Comparison of ENCODE assay signal across 16 cellular contexts in genomic region chr6:112305795-112306194, GRCh38. TPM values are rescaled to one million over a fixed set of nuclear protein-coding genes. Genes with fewer than 3 reads are reported as not detected.
A peak's percentile ranks its signal among the peaks of the same experiment; 100 is the strongest.
DNase-seq lines count a peak whose midpoint lies in the region; ATAC-seq and TF ChIP-seq lines count a peak whose summit lies in the region.
"Had no signal": no experiment of that assay in that cellular context is flagged by ENCODE, and none has a peak within 500 bp of the region (broad histone marks: within the 10 kb centered on the region; RNA-seq: fewer than 3 reads in every experiment).

No MANE protein-coding gene starts in this region.

- DNase-seq in HT-29 (ENCODE audit: low spot score) (peak; percentile 40), NCI-H146 (lab: John Stamatoyannopoulos, UW) (peak; percentile 59), NCI-H774 (lab: John Stamatoyannopoulos, UW) (peak; percentile 76), progenitor cell of endocrine pancreas (ENCODE audit: low spot score, unreplicated experiment) (no peak), colonic mucosa (no peak), upper lobe of right lung (no peak)
- DNase-seq: Caco-2; CD8-positive, alpha-beta memory T cell; DND-41; GDM1 had no signal

- no peaks in the 10 kb centered on the region for H3K36me3 Mint-ChIP-seq in progenitor cell of endocrine pancreas (ENCODE audit: insufficient read depth)
- H3K36me3 Mint-ChIP-seq: CD14-positive monocyte; CD8-positive, alpha-beta memory T cell had no signal

- no peaks in the 10 kb centered on the region for H3K36me3 ChIP-seq in colonic mucosa
- H3K36me3 ChIP-seq in upper lobe of right lung = no peaks in the 10 kb centered on the region
- H3K36me3 ChIP-seq: HAP-1 had no signal

- H3K9me3 ChIP-seq in colonic mucosa (no peaks in the 10 kb centered on the region), upper lobe of right lung (no peaks in the 10 kb centered on the region)
- H3K9me3 ChIP-seq: A549, Caco-2, HAP-1 had no signal

- no peak for TF ChIP-seq CTCF in progenitor cell of endocrine pancreas (IDR thresholded peaks at IDR 0.05; ENCODE audit: unreplicated experiment)
- no peak for TF ChIP-seq CTCF in colonic mucosa (IDR thresholded peaks at IDR 0.05)
- no peak for TF ChIP-seq CTCF in upper lobe of right lung (IDR thresholded peaks at IDR 0.05)

- H3K4me1 Mint-ChIP-seq in progenitor cell of endocrine pancreas (ENCODE audit: low read depth) = peaks cover 9% of the 10 kb centered on the region
- H3K4me1 Mint-ChIP-seq: CD14-positive monocyte; CD8-positive, alpha-beta memory T cell had no signal

- H3K27ac Mint-ChIP-seq in progenitor cell of endocrine pancreas = peak overlapping the region; percentile 52
- H3K27ac Mint-ChIP-seq: CD14-positive monocyte; CD8-positive, alpha-beta memory T cell had no signal

- no peak overlapping the region for H3K9ac ChIP-seq in colonic mucosa (ENCODE audit: low read depth in 2 of 2, low read length in 2 of 2)

- H3K27me3 ChIP-seq in colonic mucosa = no peaks in the 10 kb centered on the region
- H3K27me3 ChIP-seq in upper lobe of right lung = no peaks in the 10 kb centered on the region

- no peak overlapping the region for H3K27ac ChIP-seq in colonic mucosa
- H3K27ac ChIP-seq in upper lobe of right lung = no peak overlapping the region
- H3K27ac ChIP-seq: A549 had no signal

- ATAC-seq in upper lobe of right lung (no peak), HG03097 (IDR thresholded peaks at IDR 0.05; ENCODE audit: low FRiP score, unreplicated experiment) (no peak)
- ATAC-seq: A549, HepG2 had no signal

- H3K4me3 Mint-ChIP-seq in progenitor cell of endocrine pancreas (ENCODE audit: low read depth) = no peak overlapping the region
- H3K4me3 Mint-ChIP-seq: CD14-positive monocyte; CD8-positive, alpha-beta memory T cell had no signal

- no peaks in the 10 kb centered on the region for H3K4me1 ChIP-seq in colonic mucosa
- no peaks in the 10 kb centered on the region for H3K4me1 ChIP-seq in upper lobe of right lung
- H3K4me1 ChIP-seq: A549, Caco-2 had no signal

- intact Hi-C loops in colonic mucosa (cut with DNase I) (no loop called here), upper lobe of right lung (cut with DNase I) (no loop called here)

- no peaks in the 10 kb centered on the region for H3K9me3 Mint-ChIP-seq in progenitor cell of endocrine pancreas (ENCODE audit: low read depth)
- H3K9me3 Mint-ChIP-seq: CD14-positive monocyte; CD8-positive, alpha-beta memory T cell had no signal

- H3K4me3 ChIP-seq in colonic mucosa (no peak overlapping the region), upper lobe of right lung (no peak overlapping the region)
- H3K4me3 ChIP-seq: A549, HAP-1 had no signal

- peaks cover 13% of the 10 kb centered on the region for H3K27me3 Mint-ChIP-seq in progenitor cell of endocrine pancreas

RNA-seq across cellular contexts. Expression of gene RFPL4B, which starts 41.3 kb away (rescaled TPM):
- not detected in 2 replicates for total RNA-seq in HT-29 (2014; rRNA removed; shearing (Covaris generic))
- total RNA-seq in progenitor cell of endocrine pancreas (not detected in 2 replicates), colonic mucosa (not detected), upper lobe of right lung (not detected)
- total RNA-seq: Caco-2; CD8-positive, alpha-beta memory T cell; H1; HepG2 had no signal

RNA-seq across cellular contexts. Expression of gene LAMA4, which starts 51.4 kb away (rescaled TPM):
- not detected in 2 replicates for total RNA-seq in HT-29 (2014; rRNA removed; shearing (Covaris generic))
- 1.1 and 2.1 TPM in 2 replicates for total RNA-seq in progenitor cell of endocrine pancreas
- total RNA-seq in colonic mucosa = 10 to 100 TPM; 15.8 to 35.1 TPM
- total RNA-seq in upper lobe of right lung = 134 TPM
- total RNA-seq: Caco-2; CD8-positive, alpha-beta memory T cell; HepG2 had no signal

Comparison
In these comparisons a context has a peak if more than half of its experiments do, and no peak if none do; other contexts are left out.
1. DNase-seq: peak in HT-29 (single experiment), NCI-H146 (single experiment) and NCI-H774 (single experiment); none in progenitor cell of endocrine pancreas (single experiment), colonic mucosa (single experiment) and upper lobe of right lung (single experiment).